ENCODE assay signal across 5 cellular contexts in the genomic region with DNA sequence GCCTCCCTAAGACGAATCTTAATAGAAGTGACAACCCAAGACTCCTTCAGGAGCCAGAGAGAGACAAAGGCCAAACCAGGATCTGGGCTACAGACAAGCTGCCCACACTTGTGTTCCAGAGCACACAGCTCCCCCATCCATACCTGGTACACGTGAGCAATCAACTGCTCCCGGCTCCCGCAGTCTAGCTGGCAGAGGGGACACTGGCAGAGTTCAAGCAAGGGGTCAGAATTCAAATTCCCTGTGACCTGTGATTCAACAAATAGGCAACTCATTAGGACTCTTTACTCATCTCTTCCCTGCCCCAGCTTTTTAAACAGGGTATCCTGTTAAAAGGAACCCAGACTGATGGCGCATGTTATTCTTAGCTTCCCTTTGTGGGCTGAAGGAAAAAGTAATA.
"Had no signal": no experiment of that assay in that cellular context is flagged by ENCODE, and none has a peak within 500 bp of the region (broad histone marks: within the 10 kb centered on the region; RNA-seq: fewer than 3 reads in every experiment).

No MANE protein-coding gene starts in this region.

- H3K27ac Mint-ChIP-seq: GM23338, H9 had no signal

- H3K9me3 Mint-ChIP-seq: GM23338, H9 had no signal

- H3K27ac ChIP-seq: HL-60 had no signal

- H3K4me3 Mint-ChIP-seq: GM23338, H9 had no signal

- ATAC-seq: GM23338 had no signal

- H2AFZ ChIP-seq: GM23338 had no signal

- H3K4me2 ChIP-seq: GM23338 had no signal

- DNase-seq: H9, HCEC 1CT, IMR-90 had no signal

- H3K4me1 Mint-ChIP-seq: GM23338 had no signal

- H3K4me3 ChIP-seq: GM23338 had no signal
